Comparison of ENCODE assay signal across 8 cellular contexts in genomic region chr4:94548571-94548970, GRCh38.
A peak's percentile ranks its signal among the peaks of the same experiment; 100 is the strongest.
DNase-seq lines count a peak whose midpoint lies in the region; ATAC-seq and TF ChIP-seq lines count a peak whose summit lies in the region.

No MANE protein-coding gene starts in this region.

- H3K27ac ChIP-seq in prostate gland = peak overlapping the region; percentile 19 to 49

- H3K27me3 ChIP-seq in prostate gland (replicated peaks; ENCODE audit: insufficient read depth) = no peaks in the 10 kb centered on the region

- 10% methylated on average over 1 of the region's 1 CpG for WGBS in prostate gland

- no peaks in the 10 kb centered on the region for H3K4me1 ChIP-seq in prostate gland (replicated peaks)

- ATAC-seq in SK-N-SH treated with all-trans-retinoic acid at 6 μM for 48 hours (peak; percentile 93), GM21447 (IDR thresholded peaks at IDR 0.05; ENCODE audit: unreplicated experiment) (no peak)

- DNase-seq in H4 (ENCODE audit: low spot score) = peak; percentile 85
- DNase-seq in fibroblast of the aortic adventitia (ENCODE audit: low read depth) = peak; percentile 94
- DNase-seq in prostate gland (ENCODE audit: low spot score) = no peak
- DNase-seq in nucleus accumbens (lab: John Stamatoyannopoulos, UW) = no peak
- DNase-seq in NCI-H524 (lab: John Stamatoyannopoulos, UW) = no peak
- DNase-seq in NCI-H187 (lab: John Stamatoyannopoulos, UW) = no peak

- intact Hi-C loops in prostate gland (cut with DNase I) = no loop called here

- H3K36me3 ChIP-seq in prostate gland = no peaks in the 10 kb centered on the region

- TF ChIP-seq CTCF in fibroblast of the aortic adventitia (IDR thresholded peaks at IDR 0.05; ENCODE audit: insufficient read depth, low read length) (no peak), prostate gland (IDR thresholded peaks at IDR 0.05) (no peak)

- TF ChIP-seq POLR2A in prostate gland (IDR thresholded peaks at IDR 0.05) = no peak

- H3K9me3 ChIP-seq in prostate gland = no peaks in the 10 kb centered on the region

- H3K4me3 ChIP-seq in fibroblast of the aortic adventitia (ENCODE audit: low read depth, low read length) (no peak overlapping the region), prostate gland (no peak overlapping the region)

TF ChIP-seq in SK-N-SH treated with all-trans-retinoic acid at 6 μM for 48 hours, 23 proteins besides CTCF, POLR2A, EP300 and RAD21:
- TF ChIP-seq POU6F1 (CRISPR knock-in tag; IDR thresholded peaks at IDR 0.05; ENCODE audit: borderline replicate concordance, low read depth) (no peak), ISL1 (CRISPR knock-in tag; IDR thresholded peaks at IDR 0.05) (peak; percentile 58), CREB5 (CRISPR knock-in tag; IDR thresholded peaks at IDR 0.05; ENCODE audit: low read depth) (0 out of 2 replicates have a peak, but pooled peaks have one; percentile 13), BACH2 (CRISPR knock-in tag; IDR thresholded peaks at IDR 0.05; ENCODE audit: borderline replicate concordance) (no peak), ESRRG (CRISPR knock-in tag; IDR thresholded peaks at IDR 0.05) (no peak), ZNF8 (CRISPR knock-in tag; IDR thresholded peaks at IDR 0.05) (no peak), ZNF70 (CRISPR knock-in tag; IDR thresholded peaks at IDR 0.05) (no peak)

Comparison
In these comparisons a context has a peak if more than half of its experiments do, and no peak if none do; other contexts are left out.
1. DNase-seq: peak in H4 (single experiment) and fibroblast of the aortic adventitia (single experiment); none in prostate gland (single experiment), nucleus accumbens (0 of 56), NCI-H524 (0 of 2) and NCI-H187 (0 of 2).